Comparison of ENCODE assay signal across 8 cellular contexts in the genomic region with DNA sequence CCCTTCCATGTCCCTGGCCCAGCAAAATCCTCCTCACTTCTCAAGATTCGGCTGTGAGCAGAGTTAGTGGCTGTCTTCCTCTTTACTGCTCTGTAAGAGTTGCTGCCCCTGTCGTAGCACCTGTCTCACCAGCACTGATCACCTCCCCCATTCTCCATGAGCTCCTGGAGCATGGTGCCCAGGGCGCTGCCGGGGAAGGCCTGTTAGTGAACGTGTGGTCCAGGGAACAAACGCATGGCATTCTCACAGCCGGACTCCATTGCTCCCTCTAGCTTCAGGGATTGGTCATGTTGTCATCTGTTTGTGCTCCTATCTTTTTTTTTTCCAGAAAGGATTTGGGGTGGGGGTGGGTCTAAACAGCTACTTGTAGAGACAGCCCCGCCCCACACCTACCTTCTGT.
DNase-seq lines count a peak whose midpoint lies in the region; ATAC-seq, FAIRE-seq and TF ChIP-seq lines count a peak whose summit lies in the region.

No MANE protein-coding gene starts in this region.

- H3K4me1 Mint-ChIP-seq in GM23338 (peaks cover 26% of the 10 kb centered on the region), osteocyte (ENCODE audit: unreplicated experiment) (peaks cover 27% of the 10 kb centered on the region)

- H2AFZ ChIP-seq in GM23338 (no peak overlapping the region), OCI-LY3 (ENCODE audit: low read depth, low read length) (no peak overlapping the region), endothelial cell of umbilical vein (ENCODE audit: low read depth, low read length) (no peak overlapping the region)

- H3K4me3 Mint-ChIP-seq in GM23338 (no peak overlapping the region), osteocyte (ENCODE audit: unreplicated experiment) (no peak overlapping the region)

- H3K36me3 Mint-ChIP-seq in GM23338 (ENCODE audit: low read depth) (peaks cover 7% of the 10 kb centered on the region; the same call in 2 of the 3 replicates), osteocyte (ENCODE audit: unreplicated experiment) (no peaks in the 10 kb centered on the region)

- H3K27me3 Mint-ChIP-seq in GM23338 (ENCODE audit: insufficient read depth, low read depth, poor library complexity) (peaks cover 5% of the 10 kb centered on the region), osteocyte (ENCODE audit: unreplicated experiment) (no peaks in the 10 kb centered on the region)

- no peaks in the 10 kb centered on the region for H3K9me1 ChIP-seq in endothelial cell of umbilical vein (replicated peaks; ENCODE audit: control insufficient read depth, extremely low read depth, insufficient read depth, low read length)

- peak; percentile 71 for ATAC-seq in GM23338

- H3K27ac Mint-ChIP-seq in GM23338: no peak overlapping the region
- no peak overlapping the region for H3K27ac Mint-ChIP-seq in osteocyte (ENCODE audit: unreplicated experiment)

- TF ChIP-seq POLR2A in endothelial cell of umbilical vein (IDR thresholded peaks at IDR 0.05; ENCODE audit: low read depth, low read length): no peak

- peaks cover 6% of the 10 kb centered on the region; the same call in 1 of the 2 replicates for H3K4me1 ChIP-seq in GM23338 (ENCODE audit: insufficient read depth)
- H3K4me1 ChIP-seq in OCI-LY3 (ENCODE audit: low read length): no peaks in the 10 kb centered on the region
- no peaks in the 10 kb centered on the region for H3K4me1 ChIP-seq in endothelial cell of umbilical vein (ENCODE audit: control insufficient read depth, extremely low read depth, insufficient read depth, low read length)
- H3K4me1 ChIP-seq in tibial artery: peaks cover 0 to 5% (median 0%) of the 10 kb centered on the region in 4 donors

- DNase-seq in GM23338 (ENCODE audit: low spot score) (peak; percentile 77), endothelial cell of umbilical vein (ENCODE audit: low read depth, low spot score) (no peak), osteocyte (ENCODE audit: extremely low spot score, unreplicated experiment) (no peak), NCI-H1105 (lab: John Stamatoyannopoulos, UW) (no peak), tibial artery (no peak), NCI-H146 treated with DMSO at 0.1 percent for 48 hours (lab: John Stamatoyannopoulos, UW; ENCODE audit: unreplicated experiment) (no peak)
- no peak for DNase-seq in stimulated activated CD4-positive, alpha-beta T cell treated with anti-CD3 and anti-CD28 coated beads, Interleukin-4, amount 100 ng/mL, for 24 hours

- H4K20me1 ChIP-seq in GM23338 (replicated peaks; ENCODE audit: insufficient read depth): peaks cover 15% of the 10 kb centered on the region
- peaks cover 82% of the 10 kb centered on the region for H4K20me1 ChIP-seq in OCI-LY3 (ENCODE audit: insufficient read depth, low read length)
- H4K20me1 ChIP-seq in endothelial cell of umbilical vein (replicated peaks; ENCODE audit: control insufficient read depth, extremely low read depth, insufficient read depth, low read length): no peaks in the 10 kb centered on the region

- TF ChIP-seq CTCF in GM23338 (conservative IDR thresholded peaks at IDR 0.05; ENCODE audit: low read depth in 2 of 2): peak; percentile 51 to 72
- peak; percentile 32; the same call in 1 of the 2 replicates for TF ChIP-seq CTCF in OCI-LY3 (IDR thresholded peaks at IDR 0.05; ENCODE audit: low read depth, low read length)
- peak; percentile 23 to 34 for TF ChIP-seq CTCF in endothelial cell of umbilical vein (IDR thresholded peaks at IDR 0.05; ENCODE audit: extremely low read depth in 1 of 2, insufficient read depth in 1 of 2, low read depth in 1 of 2, low read length in 2 of 2)
- TF ChIP-seq CTCF in osteocyte (IDR thresholded peaks at IDR 0.05): peak; percentile 19
- TF ChIP-seq CTCF in tibial artery (IDR thresholded peaks at IDR 0.05): no peak

- H3K36me3 ChIP-seq in GM23338 (ENCODE audit: insufficient read depth) (no peaks in the 10 kb centered on the region), OCI-LY3 (replicated peaks; ENCODE audit: low read depth, low read length) (no peaks in the 10 kb centered on the region), endothelial cell of umbilical vein (ENCODE audit: control insufficient read depth in 2 of 2, extremely low read depth in 1 of 2, insufficient read depth in 2 of 2, low read length in 2 of 2) (peaks cover 0 to 3% of the 10 kb centered on the region in 2 experiments), tibial artery (no peaks in the 10 kb centered on the region)

- H3K27ac ChIP-seq in GM23338 (ENCODE audit: low read depth) (no peak overlapping the region), OCI-LY3 (ENCODE audit: low read length) (no peak overlapping the region), endothelial cell of umbilical vein (ENCODE audit: insufficient read depth, low read depth, low read length) (no peak overlapping the region), tibial artery (no peak overlapping the region)

- H3K9me2 ChIP-seq in GM23338 (ENCODE audit: insufficient read depth): no peaks in the 10 kb centered on the region

- BruUV-seq in endothelial cell of umbilical vein (replicated peaks; lab: Mats Ljungman, UMichigan): no TSS peak

- no peak overlapping the region for H3K4me3 ChIP-seq in GM23338
- H3K4me3 ChIP-seq in OCI-LY3 (ENCODE audit: low read length): no peak overlapping the region
- H3K4me3 ChIP-seq in endothelial cell of umbilical vein (replicated peaks in 1 of 3; ENCODE audit: insufficient read depth in 1 of 3, low read depth in 1 of 3, low read length in 3 of 3): no peak overlapping the region
- H3K4me3 ChIP-seq in tibial artery: no peak overlapping the region

- H3K4me2 ChIP-seq in GM23338 (no peak overlapping the region), OCI-LY3 (ENCODE audit: low read length) (no peak overlapping the region), endothelial cell of umbilical vein (ENCODE audit: insufficient read depth, low read length) (no peak overlapping the region)

- H3K9ac ChIP-seq in OCI-LY3 (ENCODE audit: low read length) (no peak overlapping the region), endothelial cell of umbilical vein (replicated peaks; ENCODE audit: extremely low read depth, insufficient read depth, low read length) (no peak overlapping the region)

- 0 out of 2 replicates have a peak, but pooled peaks cover 2% of the 10 kb centered on the region for H3F3A ChIP-seq in GM23338 (replicated peaks; ENCODE audit: low read depth)

- H3K9me3 ChIP-seq in OCI-LY3 (ENCODE audit: insufficient read depth, low read length): no peaks in the 10 kb centered on the region
- no peaks in the 10 kb centered on the region for H3K9me3 ChIP-seq in endothelial cell of umbilical vein (replicated peaks; ENCODE audit: control insufficient read depth, insufficient read depth, low read length)
- H3K9me3 ChIP-seq in tibial artery: no peaks in the 10 kb centered on the region

- peaks cover 60% of the 10 kb centered on the region for H3K79me2 ChIP-seq in GM23338 (replicated peaks; ENCODE audit: insufficient read depth)
- H3K79me2 ChIP-seq in OCI-LY3 (ENCODE audit: low read length): peaks cover 24% of the 10 kb centered on the region; the same call in 1 of the 2 replicates
- H3K79me2 ChIP-seq in endothelial cell of umbilical vein (ENCODE audit: control insufficient read depth, insufficient read depth, low read length): peaks cover 10% of the 10 kb centered on the region

- POLR2A ChIA-PET in endothelial cell of umbilical vein (lab: Charles Lee): no interaction called here

- intact Hi-C loops in endothelial cell of umbilical vein (cut with micrococcal nuclease): no loop called here
- intact Hi-C loops in tibial artery (cut with DNase I; ENCODE audit: low total_unique reads): no loop called here

- no peaks in the 10 kb centered on the region for H3K27me3 ChIP-seq in GM23338 (ENCODE audit: insufficient read depth)
- H3K27me3 ChIP-seq in OCI-LY3 (ENCODE audit: low read depth, low read length): no peaks in the 10 kb centered on the region
- H3K27me3 ChIP-seq in endothelial cell of umbilical vein (ENCODE audit: control insufficient read depth in 2 of 2, insufficient read depth in 2 of 2, low read length in 2 of 2): no peaks in the 10 kb centered on the region
- no peaks in the 10 kb centered on the region for H3K27me3 ChIP-seq in tibial artery

- no peak for FAIRE-seq in endothelial cell of umbilical vein (lab: Jason Lieb, UNC)

- H3K9me3 Mint-ChIP-seq in GM23338: no peaks in the 10 kb centered on the region; the same call in 2 of the 3 replicates
- H3K9me3 Mint-ChIP-seq in osteocyte (ENCODE audit: unreplicated experiment): no peaks in the 10 kb centered on the region

- CTCF ChIA-PET in endothelial cell of umbilical vein (lab: Charles Lee): no interaction called here

- dilution Hi-C loops in endothelial cell of umbilical vein (cut with MboI; ENCODE audit: extremely low pct_ligation_motif_present, low sequenced_read_pairs): no loop called here

TF ChIP-seq in GM23338, 12 proteins besides CTCF, POLR2A, EP300 and RAD21 (continues in another document):
- no peak for TF ChIP-seq EZH2 (IDR thresholded peaks at IDR 0.05; ENCODE audit: low read depth, unreplicated experiment)
- TF ChIP-seq STAT1 (IDR thresholded peaks at IDR 0.05; ENCODE audit: unreplicated experiment): no peak
- TF ChIP-seq, protein P1, sequence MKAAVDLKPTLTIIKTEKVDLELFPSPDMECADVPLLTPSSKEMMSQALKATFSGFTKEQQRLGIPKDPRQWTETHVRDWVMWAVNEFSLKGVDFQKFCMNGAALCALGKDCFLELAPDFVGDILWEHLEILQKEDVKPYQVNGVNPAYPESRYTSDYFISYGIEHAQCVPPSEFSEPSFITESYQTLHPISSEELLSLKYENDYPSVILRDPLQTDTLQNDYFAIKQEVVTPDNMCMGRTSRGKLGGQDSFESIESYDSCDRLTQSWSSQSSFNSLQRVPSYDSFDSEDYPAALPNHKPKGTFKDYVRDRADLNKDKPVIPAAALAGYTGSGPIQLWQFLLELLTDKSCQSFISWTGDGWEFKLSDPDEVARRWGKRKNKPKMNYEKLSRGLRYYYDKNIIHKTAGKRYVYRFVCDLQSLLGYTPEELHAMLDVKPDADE (IDR thresholded peaks at IDR 0.05): no peak

TF ChIP-seq in endothelial cell of umbilical vein, 7 proteins besides CTCF, POLR2A, EP300 and RAD21:
- no peak for TF ChIP-seq GATA2 (IDR thresholded peaks at IDR 0.05; ENCODE audit: insufficient read depth, insufficient read length, low read depth, low read length)
- TF ChIP-seq FOS (IDR thresholded peaks at IDR 0.05; ENCODE audit: borderline replicate concordance, insufficient read depth, low read length): no peak
- no peak for TF ChIP-seq MYC (IDR thresholded peaks at IDR 0.05; ENCODE audit: low read depth, low read length)
- no peak for TF ChIP-seq JUN (IDR thresholded peaks at IDR 0.05; ENCODE audit: borderline replicate concordance, insufficient read depth, insufficient read length, low read depth)
- TF ChIP-seq EZH2 (IDR thresholded peaks at IDR 0.05; ENCODE audit: borderline replicate concordance, low read depth, low read length, severe bottlenecking): no peak
- TF ChIP-seq, protein P2, sequence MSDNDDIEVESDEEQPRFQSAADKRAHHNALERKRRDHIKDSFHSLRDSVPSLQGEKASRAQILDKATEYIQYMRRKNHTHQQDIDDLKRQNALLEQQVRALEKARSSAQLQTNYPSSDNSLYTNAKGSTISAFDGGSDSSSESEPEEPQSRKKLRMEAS (IDR thresholded peaks at IDR 0.05; ENCODE audit: insufficient read depth, insufficient read length): no peak
- TF ChIP-seq POLR2AphosphoS5 (IDR thresholded peaks at IDR 0.05; ENCODE audit: insufficient read depth, low read depth, low read length): no peak

Comparison
In these comparisons a context has a peak if more than half of its experiments do, and no peak if none do; other contexts are left out.
1. CTCF ChIP-seq: peak in GM23338 (2 of 2), OCI-LY3 (single experiment), endothelial cell of umbilical vein (2 of 2) and osteocyte (single experiment); none in tibial artery (0 of 2).